ENCODE assay signal across 9 cellular contexts in the genomic region with DNA sequence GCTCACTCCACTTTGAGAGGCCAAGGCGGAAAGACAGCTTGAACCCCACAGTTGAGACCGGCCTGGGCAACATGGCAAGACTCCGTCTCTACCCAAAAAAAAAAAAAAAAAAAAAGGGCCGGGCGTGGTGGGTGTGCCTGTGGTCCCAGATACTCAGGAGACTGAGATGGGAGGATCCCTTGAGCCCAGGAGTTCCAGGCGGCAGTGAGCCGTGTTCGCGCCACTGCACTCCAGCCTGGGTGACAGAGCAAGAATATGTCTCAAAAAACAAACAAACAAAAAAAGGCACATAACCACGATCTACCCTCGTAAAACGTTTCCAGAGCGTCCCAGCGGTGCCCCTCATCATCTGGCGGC. TPM values are rescaled to one million over a fixed set of nuclear protein-coding genes. Genes with fewer than 3 reads are reported as not detected.
DNase-seq lines count a peak whose midpoint lies in the region; ATAC-seq and TF ChIP-seq lines count a peak whose summit lies in the region.
"Had no signal": no experiment of that assay in that cellular context is flagged by ENCODE, and none has a peak within 500 bp of the region (broad histone marks: within the 10 kb centered on the region; RNA-seq: fewer than 3 reads in every experiment).

No MANE protein-coding gene starts in this region.

- no peak for DNase-seq in GM12865 (ENCODE audit: low read depth)
- no peak for DNase-seq in foreskin fibroblast
- no peak for DNase-seq in sigmoid colon
- DNase-seq in AG20443 (ENCODE audit: low spot score) = no peak
- no peak for DNase-seq in DMS 273 (lab: John Stamatoyannopoulos, UW; ENCODE audit: unreplicated experiment)
- DNase-seq: stimulated activated CD4-positive, alpha-beta T cell treated with anti-CD3 and anti-CD28 coated beads, Interleukin-12 subunit alpha, Interleukin-12 subunit beta, amount 100 ng/mL, for 4 hours had no signal

- H3K9me3 ChIP-seq in sigmoid colon = no peaks in the 10 kb centered on the region

- H3K36me3 ChIP-seq in sigmoid colon = peaks cover 0 to 24% (median 0%) of the 10 kb centered on the region in 4 donors

- H3K4me3 ChIP-seq in GM12865 (ENCODE audit: low read depth, low read length) (peak overlapping the region; percentile 80), foreskin fibroblast (ENCODE audit: low read depth in 1 of 2, low read length in 2 of 2) (peak overlapping the region; percentile 61 to 91), sigmoid colon (peak overlapping the region; percentile 65 to 87 (median 80))

- H3K27me3 ChIP-seq in sigmoid colon = no peaks in the 10 kb centered on the region

- peaks cover 0 to 31% (median 19%) of the 10 kb centered on the region in 4 donors for H3K4me1 ChIP-seq in sigmoid colon

- TF ChIP-seq EP300 in sigmoid colon (IDR thresholded peaks at IDR 0.05) = no peak

- TF ChIP-seq CTCF in GM12865 (IDR thresholded peaks at IDR 0.05; ENCODE audit: insufficient read depth, low read depth, low read length, missing control alignments) = no peak
- no peak for TF ChIP-seq CTCF in VCaP (conservative IDR thresholded peaks at IDR 0.05)
- no peak for TF ChIP-seq CTCF in foreskin fibroblast (IDR thresholded peaks at IDR 0.05; ENCODE audit: low read depth, low read length)
- no peak for TF ChIP-seq CTCF in sigmoid colon (IDR thresholded peaks at IDR 0.05)

- intact Hi-C loops in sigmoid colon (cut with DNase I) = no loop called here

- WGBS in sigmoid colon, 2 donors = 7 to 14% methylated on average over 15 of the region's 15 CpGs

- ATAC-seq in GM19395 (IDR thresholded peaks at IDR 0.05; ENCODE audit: unreplicated experiment) = no peak
- ATAC-seq in HG02938 (IDR thresholded peaks at IDR 0.05; ENCODE audit: unreplicated experiment) = no peak

- TF ChIP-seq POLR2A in sigmoid colon (IDR thresholded peaks at IDR 0.05) = no peak

- peak overlapping the region; percentile 96 for H3K27ac ChIP-seq in VCaP
- peak overlapping the region; percentile 84 to 89 (median 85) for H3K27ac ChIP-seq in sigmoid colon

RNA-seq across cellular contexts. Expression of gene RAD9A, which starts 0.9 kb away (rescaled TPM):
- 10 to 100 TPM; 11.4 to 18.1 (median 16.5) TPM for total RNA-seq in sigmoid colon
- 10 to 100 TPM in 1 of 3 donors, 1 to 10 TPM in 2; 6.5 to 33.9 (median 6.6) TPM for polyA plus RNA-seq in sigmoid colon

RNA-seq across cellular contexts. Expression of gene PPP1CA, which starts 10.7 kb away (rescaled TPM):
- 10 to 100 TPM; 59.5 to 87.0 (median 80.0) TPM for total RNA-seq in sigmoid colon
- polyA plus RNA-seq in sigmoid colon = 100 to 1,000 TPM; 228 to 357 (median 235) TPM

RNA-seq across cellular contexts. Expression of gene TBC1D10C, which starts 13.0 kb away (rescaled TPM):
- total RNA-seq in sigmoid colon = 1 to 10 TPM in 2 of 4 donors, under 1 TPM in 1, not detected in 1; 0.71 to 2.5 (median 1.2) TPM
- 10 to 100 TPM in 1 of 3 donors, 1 to 10 TPM in 2; 1.6 to 48.2 (median 1.8) TPM for polyA plus RNA-seq in sigmoid colon

RNA-seq across cellular contexts. Expression of gene CLCF1, which starts 17.5 kb away (rescaled TPM):
- 10 to 100 TPM in 1 of 4 donors, 1 to 10 TPM in 3; 2.9 to 49.8 (median 6.6) TPM for total RNA-seq in sigmoid colon
- polyA plus RNA-seq in sigmoid colon = 1 to 10 TPM in 2 of 3 donors, under 1 TPM in 1; 0.92 to 6.5 (median 2.4) TPM

RNA-seq across cellular contexts. Expression of gene CARNS1, which starts 24.6 kb away (rescaled TPM):
- under 1 TPM; 0.16 to 0.68 (median 0.46) TPM for total RNA-seq in sigmoid colon
- under 1 TPM in 1 of 3 donors, not detected in 2; 0.83 TPM for polyA plus RNA-seq in sigmoid colon
